ENCODE assay signal across 1 cellular context in the genomic region with DNA sequence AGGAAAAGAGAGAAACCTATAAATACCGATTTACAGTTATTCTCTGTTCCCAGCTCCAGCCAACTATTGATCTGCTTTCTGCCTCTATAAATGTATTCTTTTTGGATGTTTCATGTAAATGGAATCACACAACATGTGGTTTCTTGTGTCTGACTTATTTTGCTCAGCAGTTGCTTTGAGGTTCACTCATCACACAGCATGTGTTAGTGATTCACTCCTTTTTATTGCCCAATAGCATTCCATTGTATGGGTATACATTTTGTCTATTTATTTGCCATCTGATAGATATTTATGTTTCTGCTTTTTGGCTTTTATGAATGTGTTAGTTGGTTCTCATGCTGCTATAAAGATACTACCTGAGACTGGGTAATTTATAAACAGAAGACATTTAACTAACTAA.
TF ChIP-seq lines count a peak whose summit lies in the region.

No MANE protein-coding gene starts in this region.

TF ChIP-seq in HepG2, 621 proteins besides CTCF, POLR2A, EP300 and RAD21:
- TF ChIP-seq ERF (CRISPR knock-in tag; IDR thresholded peaks at IDR 0.05) (no peak), CEBPB (IDR thresholded peaks at IDR 0.05; ENCODE audit: borderline replicate concordance, low read depth, low read length) (peak; percentile 33; the same call in 1 of the 2 replicates), KAT7 (CRISPR knock-in tag; IDR thresholded peaks at IDR 0.05; ENCODE audit: borderline replicate concordance) (no peak)
TF ChIP-seq in HepG2: peak in this region for 1.
